ENCODE assay signal across 8 cellular contexts in the genomic region with DNA sequence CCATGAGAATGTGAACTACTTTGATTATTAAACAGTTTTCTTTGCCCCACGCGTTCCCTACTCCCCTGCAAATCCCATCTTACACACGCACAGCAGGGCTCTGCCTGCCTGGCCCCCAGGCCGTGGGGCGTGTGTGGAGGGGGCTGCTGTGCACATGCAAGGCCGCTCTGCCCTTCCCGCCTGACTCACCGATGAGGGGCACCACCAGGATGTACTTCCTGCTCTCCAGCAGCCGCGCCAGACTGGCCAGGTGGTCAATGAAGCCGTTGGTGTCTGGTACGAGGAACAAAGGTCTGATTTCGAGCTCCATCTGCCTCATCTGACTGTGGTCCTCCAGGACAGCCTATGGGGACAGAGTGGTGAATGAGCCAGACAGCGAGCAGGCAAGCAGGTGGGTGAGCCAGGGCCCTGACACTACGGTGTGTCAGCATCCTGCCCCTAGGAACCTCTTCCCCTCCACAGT. TPM values are rescaled to one million over a fixed set of nuclear protein-coding genes. Genes with fewer than 3 reads are reported as not detected.
A peak's percentile ranks its signal among the peaks of the same experiment; 100 is the strongest.
DNase-seq lines count a peak whose midpoint lies in the region; ATAC-seq and TF ChIP-seq lines count a peak whose summit lies in the region.

No MANE protein-coding gene starts in this region.

- DNase-seq in NCI-H2171 treated with DMSO at 0.1 percent for 48 hours (lab: John Stamatoyannopoulos, UW) (peak; percentile 21), NCI-H2171 (lab: John Stamatoyannopoulos, UW) (no peak), T1000 (lab: John Stamatoyannopoulos, UW) (peak; percentile 21), fibroblast of villous mesenchyme (ENCODE audit: low read depth) (peak; percentile 89), middle frontal gyrus (ENCODE audit: extremely low spot score, low spot score) (no peak), NAMALWA (ENCODE audit: low spot score) (no peak)
- DNase-seq in stimulated activated naive B cell treated with anti-CD40 and anti-IgM and Interleukin-4, amounts not matched to agents 10 μg/mL and 1 μg/mL and 100 μg/mL, for 72 hours = no peak

- peaks cover 58 to 82% of the 10 kb centered on the region in 2 donors for H3K4me1 Mint-ChIP-seq in stimulated activated naive B cell treated with anti-CD40 and anti-IgM and Interleukin-4, amounts not matched to agents 10 μg/mL and 1 μg/mL and 100 μg/mL, for 72 hours

- no peaks in the 10 kb centered on the region for H3K27me3 Mint-ChIP-seq in stimulated activated naive B cell treated with anti-CD40 and anti-IgM and Interleukin-4, amounts not matched to agents 10 μg/mL and 1 μg/mL and 100 μg/mL, for 72 hours

- ATAC-seq in stimulated activated naive B cell treated with anti-CD40 and anti-IgM and Interleukin-4, amounts not matched to agents 10 μg/mL and 1 μg/mL and 100 μg/mL, for 72 hours (replicated peaks) = no peak
- no peak for ATAC-seq in HG03039 (IDR thresholded peaks at IDR 0.05; ENCODE audit: unreplicated experiment)

- TF ChIP-seq CTCF in fibroblast of villous mesenchyme (IDR thresholded peaks at IDR 0.05; ENCODE audit: insufficient read depth, low read depth, low read length) = no peak

- H3K9me3 Mint-ChIP-seq in stimulated activated naive B cell treated with anti-CD40 and anti-IgM and Interleukin-4, amounts not matched to agents 10 μg/mL and 1 μg/mL and 100 μg/mL, for 72 hours = no peaks in the 10 kb centered on the region

- H3K4me3 Mint-ChIP-seq in stimulated activated naive B cell treated with anti-CD40 and anti-IgM and Interleukin-4, amounts not matched to agents 10 μg/mL and 1 μg/mL and 100 μg/mL, for 72 hours = no peak overlapping the region

- peak overlapping the region; percentile 15 for H3K27ac Mint-ChIP-seq in stimulated activated naive B cell treated with anti-CD40 and anti-IgM and Interleukin-4, amounts not matched to agents 10 μg/mL and 1 μg/mL and 100 μg/mL, for 72 hours

- H3K4me3 ChIP-seq in fibroblast of villous mesenchyme (ENCODE audit: low read depth, low read length) = no peak overlapping the region

- H3K36me3 Mint-ChIP-seq in stimulated activated naive B cell treated with anti-CD40 and anti-IgM and Interleukin-4, amounts not matched to agents 10 μg/mL and 1 μg/mL and 100 μg/mL, for 72 hours = peaks cover 58 to 72% of the 10 kb centered on the region in 2 donors

RNA-seq across cellular contexts. Expression of a gene that starts 13.7 kb away (rescaled TPM):
- total RNA-seq in fibroblast of villous mesenchyme = 81.6 and 102 TPM in 2 replicates

RNA-seq across cellular contexts. Expression of a gene that starts 26.8 kb away (rescaled TPM):
- total RNA-seq in fibroblast of villous mesenchyme = 48.4 and 61.8 TPM in 2 replicates

RNA-seq across cellular contexts. Expression of a gene that starts 38.7 kb away (rescaled TPM):
- 45.1 and 58.7 TPM in 2 replicates for total RNA-seq in fibroblast of villous mesenchyme

RNA-seq across cellular contexts. Expression of a gene that starts 43.5 kb away (rescaled TPM):
- 0.43 TPM in 1 of 2 replicates, not detected in the other for total RNA-seq in fibroblast of villous mesenchyme

Comparison
In these comparisons a context has a peak if more than half of its experiments do, and no peak if none do; other contexts are left out.
1. DNase-seq: peak in NCI-H2171 treated with DMSO at 0.1 percent for 48 hours (single experiment), T1000 (single experiment) and fibroblast of villous mesenchyme (single experiment); none in NCI-H2171 (single experiment), stimulated activated naive B cell treated with anti-CD40 and anti-IgM and Interleukin-4, amounts not matched to agents 10 μg/mL and 1 μg/mL and 100 μg/mL, for 72 hours (single experiment), middle frontal gyrus (single experiment) and NAMALWA (single experiment).